In the genomic region with DNA sequence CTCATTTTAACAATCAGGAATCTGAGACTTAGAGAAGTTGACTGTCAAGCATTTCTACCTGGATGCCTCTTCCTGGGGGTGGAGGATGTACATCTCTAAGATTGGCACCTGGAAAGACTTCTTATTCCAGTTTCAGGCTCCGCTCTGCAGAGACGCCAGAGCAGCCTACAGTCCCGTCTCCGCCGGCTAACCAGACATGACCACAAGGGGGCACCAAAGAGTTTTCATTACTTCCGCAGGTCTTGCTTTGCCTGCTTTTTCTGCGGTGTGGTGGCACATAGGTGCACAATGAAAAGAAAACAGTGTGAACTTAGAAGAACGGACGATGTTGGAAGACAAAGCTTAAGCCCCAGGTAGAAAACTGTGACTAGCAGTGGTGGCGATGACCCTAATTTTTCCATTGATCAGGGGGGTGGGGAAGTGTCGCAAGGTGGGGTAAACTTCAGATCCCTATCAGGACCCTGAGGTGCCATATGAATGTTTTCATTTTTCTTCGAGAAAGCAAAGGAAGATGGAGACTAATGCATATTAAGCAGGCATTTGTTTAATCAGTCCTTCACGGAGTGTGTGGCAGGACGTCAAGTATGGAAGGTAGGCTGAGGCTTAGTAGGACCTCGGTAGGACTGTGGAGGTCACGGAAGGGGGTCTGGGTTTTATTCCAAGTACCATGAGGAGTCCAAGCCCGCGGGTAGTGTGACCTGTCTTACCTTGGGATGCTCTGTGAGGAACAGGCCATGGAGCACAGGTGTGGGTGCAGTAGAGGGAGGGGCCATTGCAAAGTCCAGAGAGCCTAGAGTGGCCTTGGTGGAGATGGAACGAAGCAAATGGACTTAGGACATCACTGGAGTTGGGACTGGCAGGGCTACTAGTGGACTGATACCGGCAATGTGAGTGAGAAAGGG, we compare ENCODE assay signal across 8 cellular contexts.
DNase-seq lines count a peak whose midpoint lies in the region; ATAC-seq and TF ChIP-seq lines count a peak whose summit lies in the region.

No MANE protein-coding gene starts in this region.

- no peak overlapping the region for H3K4me3 ChIP-seq in CD4-positive, CD25-positive, alpha-beta regulatory T cell (ENCODE audit: low read depth, low read length)
- no peak overlapping the region for H3K4me3 ChIP-seq in neutrophil (ENCODE audit: low read depth in 1 of 2, low read length in 1 of 2)

- H3K27ac ChIP-seq in CD4-positive, CD25-positive, alpha-beta regulatory T cell (ENCODE audit: insufficient read depth, low read length, poor library complexity, severe bottlenecking), result no peak overlapping the region
- H3K27ac ChIP-seq in neutrophil (no peak overlapping the region), substantia nigra (ENCODE audit: low read depth, low read length, poor library complexity, severe bottlenecking) (no peak overlapping the region)

- TF ChIP-seq CTCF in neutrophil (IDR thresholded peaks at IDR 0.05), result peak; percentile 82

- H3K9me3 ChIP-seq in CD4-positive, CD25-positive, alpha-beta regulatory T cell (ENCODE audit: control insufficient read depth in 2 of 2, low read length in 2 of 2), result no peaks in the 10 kb centered on the region
- H3K9me3 ChIP-seq in neutrophil, result no peaks in the 10 kb centered on the region

- H3K27ac Mint-ChIP-seq in CD4-positive, CD25-positive, alpha-beta regulatory T cell, result peak overlapping the region in 1 of 3 donors; percentile 39
- no peak overlapping the region for H3K27ac Mint-ChIP-seq in activated T-cell treated with anti-CD3 and anti-CD28 coated beads, Interleukin-2, amount 50 U/mL, for 72 hours

- ATAC-seq in CD4-positive, CD25-positive, alpha-beta regulatory T cell (ENCODE audit: low read depth in 2 of 2), result peak in 1 of 2 donors; percentile 73
- ATAC-seq in GM19351 (IDR thresholded peaks at IDR 0.05; ENCODE audit: unreplicated experiment), result peak; percentile 91
- ATAC-seq in activated T-cell treated with anti-CD3 and anti-CD28 coated beads, Interleukin-2, amount 50 U/mL, for 72 hours (replicated peaks in 1 of 2), result peak; percentile 67 to 74

- peaks cover 4% of the 10 kb centered on the region for H3K4me1 ChIP-seq in CD4-positive, CD25-positive, alpha-beta regulatory T cell (ENCODE audit: control insufficient read depth, insufficient read depth, low read length, poor library complexity, severe bottlenecking)
- peaks cover 0 to 7% of the 10 kb centered on the region in 2 experiments for H3K4me1 ChIP-seq in neutrophil (ENCODE audit: control insufficient read depth in 1 of 2, insufficient read depth in 1 of 2, low read depth in 1 of 2, low read length in 1 of 2)

- peaks cover 5% of the 10 kb centered on the region for H3K27me3 ChIP-seq in CD4-positive, CD25-positive, alpha-beta regulatory T cell (ENCODE audit: control insufficient read depth, insufficient read depth, low read length)
- H3K27me3 ChIP-seq in neutrophil, result peaks cover 75% of the 10 kb centered on the region

- H3K27me3 Mint-ChIP-seq in CD4-positive, CD25-positive, alpha-beta regulatory T cell, result peaks cover 39% of the 10 kb centered on the region
- H3K27me3 Mint-ChIP-seq in activated T-cell treated with anti-CD3 and anti-CD28 coated beads, Interleukin-2, amount 50 U/mL, for 72 hours (ENCODE audit: low read depth), result peaks cover 14% of the 10 kb centered on the region

- peaks cover 5 to 12% (median 6%) of the 10 kb centered on the region in 4 donors for H3K4me1 Mint-ChIP-seq in CD4-positive, CD25-positive, alpha-beta regulatory T cell
- peaks cover 7% of the 10 kb centered on the region for H3K4me1 Mint-ChIP-seq in activated T-cell treated with anti-CD3 and anti-CD28 coated beads, Interleukin-2, amount 50 U/mL, for 72 hours (ENCODE audit: low read depth)

- no peaks in the 10 kb centered on the region for H3K36me3 Mint-ChIP-seq in CD4-positive, CD25-positive, alpha-beta regulatory T cell
- H3K36me3 Mint-ChIP-seq in activated T-cell treated with anti-CD3 and anti-CD28 coated beads, Interleukin-2, amount 50 U/mL, for 72 hours (ENCODE audit: insufficient read depth in 2 of 2), result no peaks in the 10 kb centered on the region

- no peak overlapping the region for H3K4me3 Mint-ChIP-seq in CD4-positive, CD25-positive, alpha-beta regulatory T cell
- no peak overlapping the region for H3K4me3 Mint-ChIP-seq in activated T-cell treated with anti-CD3 and anti-CD28 coated beads, Interleukin-2, amount 50 U/mL, for 72 hours

- DNase-seq in CD4-positive, CD25-positive, alpha-beta regulatory T cell, result peak; percentile 21 to 64 (median 59)
- DNase-seq in HT-29 (ENCODE audit: low spot score) (peak; percentile 76), OCI-M2 (lab: John Stamatoyannopoulos, UW; ENCODE audit: unreplicated experiment) (peak; percentile 11), fibroblast of the conjunctiva (ENCODE audit: low read depth) (peak; percentile 29), substantia nigra (lab: John Stamatoyannopoulos, UW) (peak in 38 of 49 donors; percentile 2 to 69 (median 40))
- peak; percentile 68 to 80 for DNase-seq in activated T-cell treated with anti-CD3 and anti-CD28 coated beads, Interleukin-2, amount 50 U/mL, for 72 hours

- peaks cover 0 to 4% (median 0%) of the 10 kb centered on the region in 7 donors for H3K9me3 Mint-ChIP-seq in CD4-positive, CD25-positive, alpha-beta regulatory T cell
- peaks cover 0 to 1% of the 10 kb centered on the region in 2 donors for H3K9me3 Mint-ChIP-seq in activated T-cell treated with anti-CD3 and anti-CD28 coated beads, Interleukin-2, amount 50 U/mL, for 72 hours

- no peaks in the 10 kb centered on the region for H3K36me3 ChIP-seq in CD4-positive, CD25-positive, alpha-beta regulatory T cell (ENCODE audit: control insufficient read depth, insufficient read depth, low read length)
- no peaks in the 10 kb centered on the region for H3K36me3 ChIP-seq in neutrophil

Comparison
In these comparisons a context has a peak if more than half of its experiments do, and no peak if none do; other contexts are left out.
1. DNase-seq: peak in every context shown above with its lines; median percentile 76 in HT-29; 74 in activated T-cell treated with anti-CD3 and anti-CD28 coated beads, Interleukin-2, amount 50 U/mL, for 72 hours; 59 in CD4-positive, CD25-positive, alpha-beta regulatory T cell; 40 in substantia nigra; 29 in fibroblast of the conjunctiva; 11 in OCI-M2.